Comparison of ENCODE assay signal across 12 cellular contexts in genomic region chr6:31948753-31949413, GRCh38. TPM values are rescaled to one million over a fixed set of nuclear protein-coding genes. Genes with fewer than 3 reads are reported as not detected.
DNase-seq lines count a peak whose midpoint lies in the region; ATAC-seq, FAIRE-seq and TF ChIP-seq lines count a peak whose summit lies in the region.
"Had no signal": no experiment of that assay in that cellular context is flagged by ENCODE, and none has a peak within 500 bp of the region (broad histone marks: within the 10 kb centered on the region; RNA-seq: fewer than 3 reads in every experiment).

No MANE protein-coding gene starts in this region.

- no peak overlapping the region for H3K27ac ChIP-seq in DND-41 (ENCODE audit: low read length)
- H3K27ac ChIP-seq: BLaER1, ovary, testis had no signal

- no peaks in the 10 kb centered on the region for H3K4me1 ChIP-seq in DND-41 (ENCODE audit: insufficient read depth, low read length)
- H3K4me1 ChIP-seq: BLaER1 had no signal

- H3K79me2 ChIP-seq in DND-41 (ENCODE audit: insufficient read depth, low read length): no peaks in the 10 kb centered on the region

- 0 out of 3 replicates have a peak, but pooled peaks have one; percentile 7 for ATAC-seq in DND-41 (ENCODE audit: insufficient read depth, low read depth)
- ATAC-seq in GM21825 (IDR thresholded peaks at IDR 0.05; ENCODE audit: unreplicated experiment): no peak
- no peak for ATAC-seq in GM18858 (IDR thresholded peaks at IDR 0.05; ENCODE audit: unreplicated experiment)

- H3K9ac ChIP-seq in DND-41 (ENCODE audit: low read depth, low read length): no peak overlapping the region
- H3K9ac ChIP-seq: BLaER1 had no signal

- TF ChIP-seq CTCF in DND-41 (IDR thresholded peaks at IDR 0.05; ENCODE audit: borderline replicate concordance, extremely low read depth, low read length, poor library complexity, severe bottlenecking) (no peak), glutamatergic neuron (IDR thresholded peaks at IDR 0.05; ENCODE audit: partially characterized antibody, unreplicated experiment) (no peak)

- no peaks in the 10 kb centered on the region for H3K9me3 Mint-ChIP-seq in glutamatergic neuron (ENCODE audit: unreplicated experiment)
- H3K9me3 Mint-ChIP-seq: activated CD4-positive, alpha-beta memory T cell treated with anti-CD3 and anti-CD28 coated beads for 36 hours had no signal

- H3K27ac Mint-ChIP-seq in glutamatergic neuron (ENCODE audit: unreplicated experiment): no peak overlapping the region
- H3K27ac Mint-ChIP-seq: activated CD4-positive, alpha-beta memory T cell treated with anti-CD3 and anti-CD28 coated beads for 36 hours had no signal

- no peaks in the 10 kb centered on the region; the same call in 1 of the 2 replicates for H4K20me1 ChIP-seq in DND-41 (ENCODE audit: insufficient read depth, low read length)
- H4K20me1 ChIP-seq: BLaER1 had no signal

- peak overlapping the region; percentile 7 for H3K4me3 Mint-ChIP-seq in glutamatergic neuron (ENCODE audit: unreplicated experiment)
- H3K4me3 Mint-ChIP-seq: activated CD4-positive, alpha-beta memory T cell treated with anti-CD3 and anti-CD28 coated beads for 36 hours had no signal

- peaks cover 5% of the 10 kb centered on the region for H3K27me3 Mint-ChIP-seq in glutamatergic neuron (ENCODE audit: unreplicated experiment)

- H3K36me3 Mint-ChIP-seq in glutamatergic neuron (ENCODE audit: unreplicated experiment): peaks cover 6% of the 10 kb centered on the region

- DNase-seq in DND-41: no peak
- peak; percentile 40 for DNase-seq in RCC 7860 (ENCODE audit: low spot score)
- DNase-seq in glutamatergic neuron: no peak
- no peak for DNase-seq in stimulated activated CD8-positive, alpha-beta memory T cell treated with anti-CD3 and anti-CD28 coated beads, Interleukin-4, amount 100 ng/mL, for 48 hours
- DNase-seq: activated CD4-positive, alpha-beta memory T cell treated with anti-CD3 and anti-CD28 coated beads for 36 hours; NCI-H2227 treated with DMSO at 0.1 percent for 48 hours; ovary; stimulated activated CD4-positive, alpha-beta T cell treated with anti-CD3 and anti-CD28 coated beads, Interleukin-4, amount 100 ng/mL, for 24 hours; testis had no signal

- no peak overlapping the region for H3K4me3 ChIP-seq in DND-41 (ENCODE audit: low read depth in 1 of 2, low read length in 2 of 2)
- H3K4me3 ChIP-seq: BLaER1, ovary, testis had no signal

- no peak for FAIRE-seq in RCC 7860 (lab: Jason Lieb, UNC)

- no peaks in the 10 kb centered on the region for H3K4me1 Mint-ChIP-seq in glutamatergic neuron (ENCODE audit: low read depth, unreplicated experiment)

- no peak overlapping the region for H2AFZ ChIP-seq in DND-41 (ENCODE audit: low read depth, low read length)

- H3K4me2 ChIP-seq in DND-41 (ENCODE audit: insufficient read depth, low read length): no peak overlapping the region
- H3K4me2 ChIP-seq: BLaER1 had no signal

- H3K27me3 ChIP-seq in DND-41 (ENCODE audit: insufficient read depth, low read length, poor library complexity): peaks cover 2% of the 10 kb centered on the region
- H3K27me3 ChIP-seq: BLaER1, ovary, testis had no signal

- peaks cover 25% of the 10 kb centered on the region for H3K36me3 ChIP-seq in DND-41 (ENCODE audit: insufficient read depth, low read length)
- H3K36me3 ChIP-seq: ovary had no signal

- no peaks in the 10 kb centered on the region for H3K9me3 ChIP-seq in DND-41 (ENCODE audit: insufficient read depth, low read length, severe bottlenecking)
- H3K9me3 ChIP-seq: BLaER1, ovary, testis had no signal

RNA-seq across cellular contexts. Expression of gene CFB, which starts 3.0 kb away (rescaled TPM):
- total RNA-seq in glutamatergic neuron (ENCODE audit: unreplicated experiment): not detected

RNA-seq across cellular contexts. Expression of gene NELFE, which starts 9.9 kb away (rescaled TPM):
- total RNA-seq in glutamatergic neuron (ENCODE audit: unreplicated experiment): 52.7 TPM

RNA-seq across cellular contexts. Expression of gene SKIC2, which starts 10.1 kb away (rescaled TPM):
- 109 TPM for total RNA-seq in glutamatergic neuron (ENCODE audit: unreplicated experiment)

RNA-seq across cellular contexts. Expression of gene C2, which starts 21.4 kb away (rescaled TPM):
- not detected for total RNA-seq in glutamatergic neuron (ENCODE audit: unreplicated experiment)

RNA-seq across cellular contexts. Expression of gene DXO, which starts 23.1 kb away (rescaled TPM):
- 23.8 TPM for total RNA-seq in glutamatergic neuron (ENCODE audit: unreplicated experiment)
